Comparison of ENCODE assay signal across 25 cellular contexts in genomic region chr10:82660205-82660604, GRCh38.
"Had no signal": no experiment of that assay in that cellular context is flagged by ENCODE, and none has a peak within 500 bp of the region (broad histone marks: within the 10 kb centered on the region; RNA-seq: fewer than 3 reads in every experiment).

No MANE protein-coding gene starts in this region.

- H3K4me1 ChIP-seq: adrenal gland, ascending aorta, esophagus muscularis mucosa, heart right ventricle, parathyroid adenoma, right lobe of liver, tibial artery had no signal

- H3K27me3 Mint-ChIP-seq: activated naive CD8-positive, alpha-beta T cell; activated T-cell treated with anti-CD3 and anti-CD28 coated beads, Interleukin-2, amount 50 U/mL, for 24 hours; activated T-helper 17 cell treated with anti-CD3 and anti-CD28 coated beads, Interleukin-2, amount 50 U/mL, for 72 hours; effector memory CD8-positive, alpha-beta T cell; memory B cell; stimulated activated naive CD8-positive, alpha-beta T cell treated with anti-CD3 and anti-CD28 coated beads, Interleukin-15, amount 100 ng/mL, for 72 hours had no signal

- H2AFZ ChIP-seq: parathyroid adenoma had no signal

- H3K9me3 ChIP-seq: adrenal gland, ascending aorta, esophagus muscularis mucosa, heart right ventricle, mucosa of descending colon, right lobe of liver, tibial artery had no signal

- H3K9me3 Mint-ChIP-seq: activated T-cell treated with anti-CD3 and anti-CD28 coated beads, Interleukin-2, amount 50 U/mL, for 24 hours; nephron progenitor cell; stimulated activated naive CD8-positive, alpha-beta T cell treated with anti-CD3 and anti-CD28 coated beads, Interleukin-15, amount 100 ng/mL, for 72 hours; WTC11 had no signal

- H3K27ac Mint-ChIP-seq: activated naive CD8-positive, alpha-beta T cell; activated T-cell treated with anti-CD3 and anti-CD28 coated beads, Interleukin-2, amount 50 U/mL, for 24 hours; activated T-helper 17 cell treated with anti-CD3 and anti-CD28 coated beads, Interleukin-2, amount 50 U/mL, for 72 hours; effector memory CD8-positive, alpha-beta T cell; memory B cell; nephron progenitor cell; stimulated activated effector memory CD8-positive, alpha-beta T cell treated with anti-CD3 and anti-CD28 coated beads, Interleukin-12 subunit alpha, Interleukin-12 subunit beta, amount 100 ng/mL, for 72 hours; stimulated activated naive CD8-positive, alpha-beta T cell treated with anti-CD3 and anti-CD28 coated beads, Interleukin-15, amount 100 ng/mL, for 72 hours; WTC11 had no signal

- H3K9ac ChIP-seq: parathyroid adenoma had no signal

- H3K36me3 Mint-ChIP-seq: activated naive CD8-positive, alpha-beta T cell; memory B cell; stimulated activated effector memory CD8-positive, alpha-beta T cell treated with anti-CD3 and anti-CD28 coated beads, Interleukin-12 subunit alpha, Interleukin-12 subunit beta, amount 100 ng/mL, for 72 hours; WTC11 had no signal

- DNase-seq: activated CD8-positive, alpha-beta memory T cell treated with anti-CD3 and anti-CD28 coated beads for 24 hours; activated CD8-positive, alpha-beta memory T cell treated with anti-CD3 and anti-CD28 coated beads, Interleukin-2, amount 50 U/mL, for 4 hours; activated naive CD4-positive, alpha-beta T cell; activated T-cell treated with anti-CD3 and anti-CD28 coated beads, Interleukin-2, amount 50 U/mL, for 24 hours; adrenal gland; central memory CD4-positive, alpha-beta T cell; effector memory CD8-positive, alpha-beta T cell; heart right ventricle; left colon; mucosa of descending colon; nephron progenitor cell; nucleus accumbens; right lobe of liver; stimulated activated CD4-positive, alpha-beta T cell treated with anti-CD3 and anti-CD28 coated beads, Interleukin-2, amount 100 ng/mL, for 24 hours; stimulated activated naive CD8-positive, alpha-beta T cell treated with anti-CD3 and anti-CD28 coated beads, Interleukin-15, amount 100 ng/mL, for 72 hours; tibial artery had no signal

- H3K4me3 Mint-ChIP-seq: activated naive CD8-positive, alpha-beta T cell; activated T-cell treated with anti-CD3 and anti-CD28 coated beads, Interleukin-2, amount 50 U/mL, for 24 hours; activated T-helper 17 cell treated with anti-CD3 and anti-CD28 coated beads, Interleukin-2, amount 50 U/mL, for 72 hours; effector memory CD8-positive, alpha-beta T cell; memory B cell; nephron progenitor cell; stimulated activated effector memory CD8-positive, alpha-beta T cell treated with anti-CD3 and anti-CD28 coated beads, Interleukin-12 subunit alpha, Interleukin-12 subunit beta, amount 100 ng/mL, for 72 hours; stimulated activated naive CD8-positive, alpha-beta T cell treated with anti-CD3 and anti-CD28 coated beads, Interleukin-15, amount 100 ng/mL, for 72 hours; WTC11 had no signal

- H3K36me3 ChIP-seq: adrenal gland, ascending aorta, esophagus muscularis mucosa, heart right ventricle, right lobe of liver, tibial artery had no signal

- H3K27me3 ChIP-seq: adrenal gland, ascending aorta, esophagus muscularis mucosa, heart right ventricle, right lobe of liver, tibial artery had no signal

- H3K27ac ChIP-seq: adrenal gland, ascending aorta, esophagus muscularis mucosa, heart right ventricle, parathyroid adenoma, right lobe of liver, skin epidermis, tibial artery had no signal

- H3K4me3 ChIP-seq: adrenal gland, ascending aorta, esophagus muscularis mucosa, heart right ventricle, mucosa of descending colon, right lobe of liver, skin epidermis, tibial artery had no signal

- H3K4me1 Mint-ChIP-seq: activated T-helper 17 cell treated with anti-CD3 and anti-CD28 coated beads, Interleukin-2, amount 50 U/mL, for 72 hours; memory B cell; stimulated activated effector memory CD8-positive, alpha-beta T cell treated with anti-CD3 and anti-CD28 coated beads, Interleukin-12 subunit alpha, Interleukin-12 subunit beta, amount 100 ng/mL, for 72 hours; stimulated activated naive CD8-positive, alpha-beta T cell treated with anti-CD3 and anti-CD28 coated beads, Interleukin-15, amount 100 ng/mL, for 72 hours had no signal
